Comparison of ENCODE assay signal across 24 cellular contexts in the genomic region with DNA sequence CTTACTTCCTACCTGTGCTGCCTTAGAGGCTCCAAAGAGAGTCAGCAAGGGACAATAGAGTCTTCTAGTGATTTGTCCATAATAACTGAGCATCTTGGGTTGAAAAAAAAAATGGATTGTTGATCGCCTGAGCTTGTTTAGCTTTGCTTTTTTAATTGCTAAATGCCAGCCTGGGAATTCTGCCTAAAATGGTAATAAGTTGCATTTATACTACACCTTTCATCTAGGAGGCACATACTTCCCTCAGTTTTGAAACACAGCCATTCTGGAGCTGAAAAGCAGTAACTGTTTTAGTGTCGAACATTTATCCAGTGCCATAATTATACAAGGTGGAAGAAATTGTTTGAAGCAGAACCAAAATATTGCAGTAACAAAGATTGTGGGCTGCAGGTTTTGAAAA.
"Had no signal": no experiment of that assay in that cellular context is flagged by ENCODE, and none has a peak within 500 bp of the region (broad histone marks: within the 10 kb centered on the region; RNA-seq: fewer than 3 reads in every experiment).

No MANE protein-coding gene starts in this region.

- H3K27ac ChIP-seq: HL-60, KMS-11, SJSA1, SK-N-MC had no signal

- H3K4me1 ChIP-seq: SJSA1 had no signal

- ATAC-seq: K562, Panc1, PC-3, Right ventricle myocardium inferior had no signal

- H3K36me3 ChIP-seq: SJSA1 had no signal

- H3K4me1 Mint-ChIP-seq: IgD-negative memory B cell had no signal

- H3K4me3 ChIP-seq: K562, SJSA1, SK-N-MC had no signal

- DNase-seq: Kasumi-1, MM.1S, NCI-H1092 treated with DMSO at 0.1 percent for 48 hours, NCI-H1436, NCI-H187, NCI-H2029, NCI-H2081 treated with DMSO at 0.1 percent for 48 hours, NCI-H2171, NCI-H226, NCI-H446, NCI-H510A, NCI-H524 treated with DMSO at 0.1 percent for 48 hours, NCI-H69, NCI-H774, PC-3, SIG-M5 had no signal

- H3K27me3 Mint-ChIP-seq: IgD-negative memory B cell had no signal

- H3K27me3 ChIP-seq: SJSA1 had no signal

- H3K4me3 Mint-ChIP-seq: IgD-negative memory B cell had no signal

- H3K36me3 Mint-ChIP-seq: IgD-negative memory B cell had no signal

- H3K27ac Mint-ChIP-seq: IgD-negative memory B cell had no signal

- H3K4me2 ChIP-seq: KMS-11 had no signal
